In genomic region chr1:205211839-205212241, GRCh38 we compare ENCODE assay signal across 8 cellular contexts. TPM values are rescaled to one million over a fixed set of nuclear protein-coding genes. Genes with fewer than 3 reads are reported as not detected.
DNase-seq lines count a peak whose midpoint lies in the region; ATAC-seq and TF ChIP-seq lines count a peak whose summit lies in the region.

No MANE protein-coding gene starts in this region.

- peak overlapping the region; percentile 96 for H3K27ac Mint-ChIP-seq in activated naive CD8-positive, alpha-beta T cell treated with anti-CD3 and anti-CD28 coated beads, Interleukin-2, amount 50 U/mL, for 24 hours

- TF ChIP-seq POLR2A in right lobe of liver (IDR thresholded peaks at IDR 0.05): no peak

- H3K36me3 Mint-ChIP-seq in activated T-cell treated with anti-CD3 and anti-CD28 coated beads, Interleukin-2, amount 50 U/mL, for 4 hours (ENCODE audit: insufficient read depth): no peaks in the 10 kb centered on the region
- peaks cover 13% of the 10 kb centered on the region for H3K36me3 Mint-ChIP-seq in activated naive CD8-positive, alpha-beta T cell treated with anti-CD3 and anti-CD28 coated beads, Interleukin-2, amount 50 U/mL, for 24 hours (ENCODE audit: low read depth)

- no peaks in the 10 kb centered on the region for H3K9me3 Mint-ChIP-seq in activated T-cell treated with anti-CD3 and anti-CD28 coated beads, Interleukin-2, amount 50 U/mL, for 4 hours
- no peaks in the 10 kb centered on the region for H3K9me3 Mint-ChIP-seq in activated naive CD8-positive, alpha-beta T cell treated with anti-CD3 and anti-CD28 coated beads, Interleukin-2, amount 50 U/mL, for 24 hours

- intact Hi-C loops in right lobe of liver (cut with DNase I) (no loop called here), upper lobe of right lung (cut with DNase I) (no loop called here)

- ATAC-seq in activated T-cell treated with anti-CD3 and anti-CD28 coated beads, Interleukin-2, amount 50 U/mL, for 4 hours: peak; percentile 33 to 49
- peak; percentile 50 for ATAC-seq in HG03354 (IDR thresholded peaks at IDR 0.05; ENCODE audit: poor library complexity, severe bottlenecking, unreplicated experiment)
- ATAC-seq in activated naive CD8-positive, alpha-beta T cell treated with anti-CD3 and anti-CD28 coated beads, Interleukin-2, amount 50 U/mL, for 24 hours: peak; percentile 13
- no peak for ATAC-seq in right lobe of liver
- peak; percentile 1 for ATAC-seq in upper lobe of right lung

- H3K4me1 ChIP-seq in right lobe of liver (peaks cover 0 to 10% (median 0%) of the 10 kb centered on the region in 4 donors), upper lobe of right lung (peaks cover 13% of the 10 kb centered on the region)

- TF ChIP-seq CTCF in right lobe of liver (IDR thresholded peaks at IDR 0.05) (no peak), upper lobe of right lung (IDR thresholded peaks at IDR 0.05) (no peak)

- peak overlapping the region; percentile 90 to 92 (median 91) for H3K27ac ChIP-seq in right lobe of liver
- peak overlapping the region; percentile 93 for H3K27ac ChIP-seq in upper lobe of right lung

- no peak for DNase-seq in activated T-cell treated with anti-CD3 and anti-CD28 coated beads, Interleukin-2, amount 50 U/mL, for 4 hours
- DNase-seq in activated T-cell treated with anti-CD3 and anti-CD28 coated beads, Interleukin-2, amount 50 U/mL, for 48 hours: no peak
- no peak for DNase-seq in activated naive CD8-positive, alpha-beta T cell treated with anti-CD3 and anti-CD28 coated beads, Interleukin-2, amount 50 U/mL, for 24 hours
- DNase-seq in right lobe of liver (no peak), upper lobe of right lung (no peak), SHP77 (lab: John Stamatoyannopoulos, UW) (no peak), NCI-H146 treated with DMSO at 0.1 percent for 48 hours (lab: John Stamatoyannopoulos, UW; ENCODE audit: unreplicated experiment) (no peak)

- H3K27me3 ChIP-seq in right lobe of liver (no peaks in the 10 kb centered on the region), upper lobe of right lung (no peaks in the 10 kb centered on the region)

- peak overlapping the region; percentile 97 for H3K4me3 Mint-ChIP-seq in activated T-cell treated with anti-CD3 and anti-CD28 coated beads, Interleukin-2, amount 50 U/mL, for 4 hours
- peak overlapping the region; percentile 97 for H3K4me3 Mint-ChIP-seq in activated naive CD8-positive, alpha-beta T cell treated with anti-CD3 and anti-CD28 coated beads, Interleukin-2, amount 50 U/mL, for 24 hours

- H3K4me3 ChIP-seq in right lobe of liver (peak overlapping the region; percentile 79 to 95 (median 94)), upper lobe of right lung (peak overlapping the region; percentile 90)

- no peaks in the 10 kb centered on the region for H3K36me3 ChIP-seq in right lobe of liver
- no peaks in the 10 kb centered on the region for H3K36me3 ChIP-seq in upper lobe of right lung

- H3K27me3 Mint-ChIP-seq in activated T-cell treated with anti-CD3 and anti-CD28 coated beads, Interleukin-2, amount 50 U/mL, for 4 hours (ENCODE audit: low read depth): no peaks in the 10 kb centered on the region
- peaks cover 2% of the 10 kb centered on the region for H3K27me3 Mint-ChIP-seq in activated naive CD8-positive, alpha-beta T cell treated with anti-CD3 and anti-CD28 coated beads, Interleukin-2, amount 50 U/mL, for 24 hours

- no peaks in the 10 kb centered on the region for H3K9me3 ChIP-seq in right lobe of liver
- no peaks in the 10 kb centered on the region for H3K9me3 ChIP-seq in upper lobe of right lung

- H3K4me1 Mint-ChIP-seq in activated T-cell treated with anti-CD3 and anti-CD28 coated beads, Interleukin-2, amount 50 U/mL, for 4 hours (ENCODE audit: low read depth): peaks cover 42% of the 10 kb centered on the region
- peaks cover 61% of the 10 kb centered on the region for H3K4me1 Mint-ChIP-seq in activated naive CD8-positive, alpha-beta T cell treated with anti-CD3 and anti-CD28 coated beads, Interleukin-2, amount 50 U/mL, for 24 hours

- 33% methylated on average over 11 of the region's 11 CpGs for WGBS in right lobe of liver (ENCODE audit: insufficient coverage, low coverage, low lambda C conversion rate, missing lambda C conversion rate)

RNA-seq across cellular contexts. Expression of gene DSTYK, which starts 0.3 kb away (rescaled TPM):
- 10 to 100 TPM; 13.8 to 15.9 (median 15.0) TPM for total RNA-seq in activated T-cell treated with anti-CD3 and anti-CD28 coated beads, Interleukin-2, amount 50 U/mL, for 4 hours
- 1 to 10 TPM; 2.5 to 2.9 (median 2.6) TPM for total RNA-seq in right lobe of liver
- 12.7 TPM for total RNA-seq in upper lobe of right lung

RNA-seq across cellular contexts. Expression of gene TMCC2, which starts 15.9 kb away (rescaled TPM):
- total RNA-seq in activated T-cell treated with anti-CD3 and anti-CD28 coated beads, Interleukin-2, amount 50 U/mL, for 4 hours: 10 to 100 TPM in 2 of 3 donors, 1 to 10 TPM in 1; 7.8 to 13.6 (median 11.5) TPM
- total RNA-seq in right lobe of liver (1 to 10 TPM in 1 of 6 experiments, under 1 TPM in 5; 0.14 to 5.9 (median 0.30) TPM), upper lobe of right lung (4.8 TPM)

Comparison
In these comparisons a context has a peak if more than half of its experiments do, and no peak if none do; other contexts are left out.
1. ATAC-seq: peak in activated T-cell treated with anti-CD3 and anti-CD28 coated beads, Interleukin-2, amount 50 U/mL, for 4 hours (2 of 2), HG03354 (single experiment), activated naive CD8-positive, alpha-beta T cell treated with anti-CD3 and anti-CD28 coated beads, Interleukin-2, amount 50 U/mL, for 24 hours (single experiment) and upper lobe of right lung (single experiment); none in right lobe of liver (0 of 4).